In the genomic region with DNA sequence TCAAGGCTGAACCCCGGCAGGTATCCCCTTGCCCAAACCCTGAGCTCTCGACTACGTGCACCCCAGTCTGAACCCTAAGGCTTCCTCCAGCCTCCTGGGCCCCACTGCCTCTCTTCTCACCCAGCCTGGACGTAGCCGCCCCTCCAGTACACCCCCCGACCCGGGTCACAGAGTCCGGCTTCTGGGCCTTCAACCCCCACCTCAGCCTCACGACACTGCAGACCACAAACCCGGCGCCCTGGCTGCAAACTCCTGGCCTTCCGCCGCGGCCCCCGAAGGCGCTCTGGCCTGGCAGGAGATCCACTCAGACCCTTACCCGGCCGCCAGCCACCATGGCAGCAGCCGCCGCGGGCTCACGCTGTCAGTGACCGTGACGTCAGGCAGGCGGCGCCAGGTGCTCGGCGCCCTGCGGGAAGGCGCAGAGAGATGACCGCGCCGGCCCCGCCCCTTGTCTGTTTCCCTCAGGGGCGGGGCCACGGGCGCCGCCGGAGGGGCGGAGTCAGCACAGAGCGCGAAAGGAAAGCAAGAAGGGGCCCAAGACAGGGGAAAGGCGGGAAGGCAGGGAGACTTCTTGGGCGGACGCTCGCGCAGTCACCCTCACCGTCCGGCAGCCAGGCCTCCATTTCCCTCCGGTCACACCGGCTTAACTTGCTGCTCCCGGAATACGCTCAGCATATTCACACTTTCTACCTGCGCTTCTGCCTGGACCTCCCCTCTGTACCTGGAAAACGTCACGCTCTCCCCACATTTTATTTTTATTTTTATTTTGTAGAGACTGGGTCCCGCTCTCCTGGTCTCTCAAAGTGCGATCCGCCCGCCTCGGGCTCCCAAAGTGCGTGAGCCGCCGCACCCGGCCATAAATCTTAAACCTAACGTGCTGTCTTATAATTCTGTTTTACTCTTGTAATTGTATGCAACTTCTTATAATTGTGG, we compare ENCODE assay signal across 8 cellular contexts. TPM values are rescaled to one million over a fixed set of nuclear protein-coding genes. Genes with fewer than 3 reads are reported as not detected.
DNase-seq lines count a peak whose midpoint lies in the region; ATAC-seq and TF ChIP-seq lines count a peak whose summit lies in the region.

A gene with protein sequence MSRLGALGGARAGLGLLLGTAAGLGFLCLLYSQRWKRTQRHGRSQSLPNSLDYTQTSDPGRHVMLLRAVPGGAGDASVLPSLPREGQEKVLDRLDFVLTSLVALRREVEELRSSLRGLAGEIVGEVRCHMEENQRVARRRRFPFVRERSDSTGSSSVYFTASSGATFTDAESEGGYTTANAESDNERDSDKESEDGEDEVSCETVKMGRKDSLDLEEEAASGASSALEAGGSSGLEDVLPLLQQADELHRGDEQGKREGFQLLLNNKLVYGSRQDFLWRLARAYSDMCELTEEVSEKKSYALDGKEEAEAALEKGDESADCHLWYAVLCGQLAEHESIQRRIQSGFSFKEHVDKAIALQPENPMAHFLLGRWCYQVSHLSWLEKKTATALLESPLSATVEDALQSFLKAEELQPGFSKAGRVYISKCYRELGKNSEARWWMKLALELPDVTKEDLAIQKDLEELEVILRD (minus strand): TSS at position 372 of the 933 bp plus-strand sequence. CDS start 471 bp downstream, outside the sequence.

- peaks cover 26% of the 10 kb centered on the region for H3K36me3 Mint-ChIP-seq in activated T-helper 2 cell treated with anti-CD3 and anti-CD28 coated beads, Interferon-gamma antibody, Interleukin-2, Interleukin-4, amounts not matched to agents 10 μg/mL and 5 μg/mL and 100 μg/mL, durations not matched to agents 14 hours and 24 hours and 36 hours (ENCODE audit: low read depth)
- H3K36me3 Mint-ChIP-seq in natural killer cell treated with Interleukin-12 subunit alpha and Interleukin-12 subunit beta and Interleukin-15 and Interleukin-18, amount 100 ng/mL, for 72 hours, result no peaks in the 10 kb centered on the region

- H3K9me3 Mint-ChIP-seq in activated T-helper 2 cell treated with anti-CD3 and anti-CD28 coated beads, Interferon-gamma antibody, Interleukin-2, Interleukin-4, amounts not matched to agents 10 μg/mL and 5 μg/mL and 100 μg/mL, durations not matched to agents 14 hours and 24 hours and 36 hours, result no peaks in the 10 kb centered on the region
- H3K9me3 Mint-ChIP-seq in natural killer cell treated with Interleukin-12 subunit alpha and Interleukin-12 subunit beta and Interleukin-15 and Interleukin-18, amount 100 ng/mL, for 72 hours, result no peaks in the 10 kb centered on the region

- peak; percentile 95 for DNase-seq in Daoy (ENCODE audit: low read depth)
- peak; percentile 56 for DNase-seq in GOT3 (lab: John Stamatoyannopoulos, UW)
- peak; percentile 99 for DNase-seq in LoVo (ENCODE audit: low spot score)
- DNase-seq in activated T-helper 2 cell treated with anti-CD3 and anti-CD28 coated beads, Interferon-gamma antibody, Interleukin-2, Interleukin-4, amounts not matched to agents 10 μg/mL and 5 μg/mL and 100 μg/mL, durations not matched to agents 14 hours and 24 hours and 36 hours (ENCODE audit: low spot score), result peak; percentile 93
- peak; percentile 84 for DNase-seq in fibroblast of mammary gland (ENCODE audit: low read depth)
- DNase-seq in natural killer cell treated with Interleukin-12 subunit alpha and Interleukin-12 subunit beta and Interleukin-15 and Interleukin-18, amount 100 ng/mL, for 72 hours (ENCODE audit: low spot score), result peak; percentile 94
- DNase-seq in stimulated activated naive CD8-positive, alpha-beta T cell treated with anti-CD3 and anti-CD28 coated beads, Interleukin-15, Interleukin-2, amounts not matched to agents 100 U/mL and 50 U/mL, for 24 hours, result peak; percentile 96

- peak within 1 kb of the TSS; percentile 92 for H3K4me3 ChIP-seq in fibroblast of mammary gland (ENCODE audit: control insufficient read depth, low read depth, low read length)

- H3K27ac Mint-ChIP-seq in activated T-helper 2 cell treated with anti-CD3 and anti-CD28 coated beads, Interferon-gamma antibody, Interleukin-2, Interleukin-4, amounts not matched to agents 10 μg/mL and 5 μg/mL and 100 μg/mL, durations not matched to agents 14 hours and 24 hours and 36 hours, result peak within 1 kb of the TSS; percentile 98
- H3K27ac Mint-ChIP-seq in natural killer cell treated with Interleukin-12 subunit alpha and Interleukin-12 subunit beta and Interleukin-15 and Interleukin-18, amount 100 ng/mL, for 72 hours, result peak within 1 kb of the TSS; percentile 97 to 99

- ATAC-seq in natural killer cell treated with Interleukin-12 subunit alpha and Interleukin-12 subunit beta and Interleukin-15 and Interleukin-18, amount 100 ng/mL, for 72 hours, result peak; percentile 95 to 97
- peak; percentile 94 for ATAC-seq in stimulated activated naive CD8-positive, alpha-beta T cell treated with anti-CD3 and anti-CD28 coated beads, Interleukin-15, Interleukin-2, amounts not matched to agents 100 U/mL and 50 U/mL, for 24 hours

- H3K4me3 Mint-ChIP-seq in activated T-helper 2 cell treated with anti-CD3 and anti-CD28 coated beads, Interferon-gamma antibody, Interleukin-2, Interleukin-4, amounts not matched to agents 10 μg/mL and 5 μg/mL and 100 μg/mL, durations not matched to agents 14 hours and 24 hours and 36 hours (ENCODE audit: low read depth), result peak within 1 kb of the TSS; percentile 94
- peak within 1 kb of the TSS; percentile 95 for H3K4me3 Mint-ChIP-seq in natural killer cell treated with Interleukin-12 subunit alpha and Interleukin-12 subunit beta and Interleukin-15 and Interleukin-18, amount 100 ng/mL, for 72 hours

- intact Hi-C loops in activated T-helper 2 cell treated with anti-CD3 and anti-CD28 coated beads, Interferon-gamma antibody, Interleukin-2, Interleukin-4, amounts not matched to agents 10 μg/mL and 5 μg/mL and 100 μg/mL, durations not matched to agents 14 hours and 24 hours and 36 hours (cut with micrococcal nuclease), result loop anchor here (1.0 to 5.0 kb wide), 5 partner anchors 8 to 137 kb away; a partner anchor contains a TSS

- peak; percentile 98 for TF ChIP-seq POLR2A in Raji (IDR thresholded peaks at IDR 0.05; ENCODE audit: insufficient read depth, low read depth, low read length)

- H3K4me1 Mint-ChIP-seq in activated T-helper 2 cell treated with anti-CD3 and anti-CD28 coated beads, Interferon-gamma antibody, Interleukin-2, Interleukin-4, amounts not matched to agents 10 μg/mL and 5 μg/mL and 100 μg/mL, durations not matched to agents 14 hours and 24 hours and 36 hours (ENCODE audit: low read depth), result peaks cover 27% of the 10 kb centered on the region
- peaks cover 26 to 37% of the 10 kb centered on the region in 2 donors for H3K4me1 Mint-ChIP-seq in natural killer cell treated with Interleukin-12 subunit alpha and Interleukin-12 subunit beta and Interleukin-15 and Interleukin-18, amount 100 ng/mL, for 72 hours (ENCODE audit: low read depth in 2 of 2)

- no peaks in the 10 kb centered on the region for H3K27me3 Mint-ChIP-seq in activated T-helper 2 cell treated with anti-CD3 and anti-CD28 coated beads, Interferon-gamma antibody, Interleukin-2, Interleukin-4, amounts not matched to agents 10 μg/mL and 5 μg/mL and 100 μg/mL, durations not matched to agents 14 hours and 24 hours and 36 hours (ENCODE audit: low read depth)
- no peaks in the 10 kb centered on the region for H3K27me3 Mint-ChIP-seq in natural killer cell treated with Interleukin-12 subunit alpha and Interleukin-12 subunit beta and Interleukin-15 and Interleukin-18, amount 100 ng/mL, for 72 hours

- no peak for TF ChIP-seq CTCF in fibroblast of mammary gland (conservative IDR thresholded peaks at IDR 0.05; ENCODE audit: control insufficient read depth, insufficient read depth, low read depth, low read length)

RNA-seq across cellular contexts. Expression of the gene that starts here (rescaled TPM):
- total RNA-seq in Daoy (2014; rRNA removed; shearing (Covaris generic)), result 17.1 and 20.6 TPM in 2 replicates
- 28.3 and 30.6 TPM in 2 replicates for total RNA-seq in activated T-helper 2 cell treated with anti-CD3 and anti-CD28 coated beads, Interferon-gamma antibody, Interleukin-2, Interleukin-4, amounts not matched to agents 10 μg/mL and 5 μg/mL and 100 μg/mL, durations not matched to agents 14 hours and 24 hours and 36 hours
- 10 to 100 TPM; 35.9 to 72.6 TPM for total RNA-seq in natural killer cell treated with Interleukin-12 subunit alpha and Interleukin-12 subunit beta and Interleukin-15 and Interleukin-18, amount 100 ng/mL, for 72 hours

Comparison
In these comparisons a context has a peak if more than half of its experiments do, and no peak if none do; other contexts are left out.
1. Peak in every context shown above with its lines: DNase-seq, ATAC-seq and H3K4me3 ChIP-seq.